Comparison of ENCODE assay signal across 1 cellular context in the genomic region with DNA sequence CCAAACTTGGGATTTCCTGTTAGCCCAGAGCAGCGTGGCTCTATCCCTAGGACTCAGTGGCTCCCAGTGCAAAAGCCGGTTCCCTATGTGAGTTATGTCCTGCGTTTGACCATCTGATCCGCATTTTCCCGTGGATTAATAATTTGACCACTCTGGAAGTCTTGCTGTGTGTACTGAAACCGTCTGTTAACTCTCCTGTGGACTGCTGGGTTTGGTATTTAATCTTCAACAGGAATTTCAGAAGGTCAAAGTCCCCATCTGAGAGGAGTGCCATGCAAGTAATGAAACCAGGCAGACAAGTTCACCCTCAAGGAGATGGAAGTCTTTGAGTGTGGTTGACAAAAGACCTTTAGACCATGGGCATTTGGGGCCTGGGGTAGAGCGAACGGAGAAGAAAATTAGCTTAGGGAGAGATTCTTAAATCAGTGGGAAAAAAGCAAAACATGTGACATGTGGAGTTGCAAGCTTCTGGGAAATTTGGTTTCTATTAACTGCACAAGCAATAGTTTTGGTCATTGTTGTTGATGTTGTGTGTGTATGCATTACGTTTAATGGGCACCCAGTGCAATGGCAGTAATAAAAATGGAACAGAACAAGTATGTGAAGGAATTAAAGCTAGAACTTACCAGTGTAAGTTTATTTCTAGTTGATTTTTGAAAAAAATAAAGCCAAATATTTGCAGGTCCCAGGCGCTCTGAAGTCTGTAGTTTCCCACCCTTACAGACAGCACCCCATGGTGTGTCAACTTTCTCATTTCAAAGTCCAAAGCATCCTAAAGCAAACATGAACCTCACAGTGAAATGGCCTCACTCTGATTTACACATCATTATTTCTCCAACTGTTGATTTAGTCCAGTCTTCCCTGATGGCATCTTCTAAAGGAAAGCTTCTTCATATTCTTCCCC.
A peak's percentile ranks its signal among the peaks of the same experiment; 100 is the strongest.
TF ChIP-seq lines count a peak whose summit lies in the region.

No MANE protein-coding gene starts in this region.

TF ChIP-seq in HepG2, 621 proteins besides CTCF, POLR2A, EP300 and RAD21 (continued from another document and continues in another):
- TF ChIP-seq, protein P1, sequence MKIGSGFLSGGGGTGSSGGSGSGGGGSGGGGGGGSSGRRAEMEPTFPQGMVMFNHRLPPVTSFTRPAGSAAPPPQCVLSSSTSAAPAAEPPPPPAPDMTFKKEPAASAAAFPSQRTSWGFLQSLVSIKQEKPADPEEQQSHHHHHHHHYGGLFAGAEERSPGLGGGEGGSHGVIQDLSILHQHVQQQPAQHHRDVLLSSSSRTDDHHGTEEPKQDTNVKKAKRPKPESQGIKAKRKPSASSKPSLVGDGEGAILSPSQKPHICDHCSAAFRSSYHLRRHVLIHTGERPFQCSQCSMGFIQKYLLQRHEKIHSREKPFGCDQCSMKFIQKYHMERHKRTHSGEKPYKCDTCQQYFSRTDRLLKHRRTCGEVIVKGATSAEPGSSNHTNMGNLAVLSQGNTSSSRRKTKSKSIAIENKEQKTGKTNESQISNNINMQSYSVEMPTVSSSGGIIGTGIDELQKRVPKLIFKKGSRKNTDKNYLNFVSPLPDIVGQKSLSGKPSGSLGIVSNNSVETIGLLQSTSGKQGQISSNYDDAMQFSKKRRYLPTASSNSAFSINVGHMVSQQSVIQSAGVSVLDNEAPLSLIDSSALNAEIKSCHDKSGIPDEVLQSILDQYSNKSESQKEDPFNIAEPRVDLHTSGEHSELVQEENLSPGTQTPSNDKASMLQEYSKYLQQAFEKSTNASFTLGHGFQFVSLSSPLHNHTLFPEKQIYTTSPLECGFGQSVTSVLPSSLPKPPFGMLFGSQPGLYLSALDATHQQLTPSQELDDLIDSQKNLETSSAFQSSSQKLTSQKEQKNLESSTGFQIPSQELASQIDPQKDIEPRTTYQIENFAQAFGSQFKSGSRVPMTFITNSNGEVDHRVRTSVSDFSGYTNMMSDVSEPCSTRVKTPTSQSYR (CRISPR knock-in tag; IDR thresholded peaks at IDR 0.05; ENCODE audit: borderline replicate concordance): peak; percentile 60; the same call in 1 of the 2 replicates
- TF ChIP-seq ATM (IDR thresholded peaks at IDR 0.05; ENCODE audit: borderline replicate concordance): no peak
- no peak for TF ChIP-seq HDAC6 (IDR thresholded peaks at IDR 0.05; ENCODE audit: low read depth, low read length)
- TF ChIP-seq ZNF614 (CRISPR knock-in tag; IDR thresholded peaks at IDR 0.05; ENCODE audit: borderline replicate concordance): no peak
- TF ChIP-seq, protein P2, sequence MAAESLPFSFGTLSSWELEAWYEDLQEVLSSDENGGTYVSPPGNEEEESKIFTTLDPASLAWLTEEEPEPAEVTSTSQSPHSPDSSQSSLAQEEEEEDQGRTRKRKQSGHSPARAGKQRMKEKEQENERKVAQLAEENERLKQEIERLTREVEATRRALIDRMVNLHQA (CRISPR knock-in tag; IDR thresholded peaks at IDR 0.05): no peak
- no peak for TF ChIP-seq THYN1 (CRISPR knock-in tag; IDR thresholded peaks at IDR 0.05; ENCODE audit: borderline replicate concordance, low read depth)
- no peak for TF ChIP-seq NCOA1 (CRISPR knock-in tag; IDR thresholded peaks at IDR 0.05)
- TF ChIP-seq ZBTB1 (CRISPR knock-in tag; IDR thresholded peaks at IDR 0.05; ENCODE audit: borderline replicate concordance): no peak
- TF ChIP-seq KLF12 (CRISPR knock-in tag; IDR thresholded peaks at IDR 0.05; ENCODE audit: borderline replicate concordance): no peak
- TF ChIP-seq, protein P3, sequence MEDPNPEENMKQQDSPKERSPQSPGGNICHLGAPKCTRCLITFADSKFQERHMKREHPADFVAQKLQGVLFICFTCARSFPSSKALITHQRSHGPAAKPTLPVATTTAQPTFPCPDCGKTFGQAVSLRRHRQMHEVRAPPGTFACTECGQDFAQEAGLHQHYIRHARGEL (CRISPR knock-in tag; IDR thresholded peaks at IDR 0.05): no peak
- TF ChIP-seq ZNF431 (CRISPR knock-in tag; IDR thresholded peaks at IDR 0.05; ENCODE audit: borderline replicate concordance, low read depth): no peak
- TF ChIP-seq ZNF12 (CRISPR knock-in tag; IDR thresholded peaks at IDR 0.05): peak; percentile 12; the same call in 1 of the 2 replicates
- no peak for TF ChIP-seq ZNF577 (CRISPR knock-in tag; IDR thresholded peaks at IDR 0.05; ENCODE audit: borderline replicate concordance, low read depth)
- TF ChIP-seq, protein P4, sequence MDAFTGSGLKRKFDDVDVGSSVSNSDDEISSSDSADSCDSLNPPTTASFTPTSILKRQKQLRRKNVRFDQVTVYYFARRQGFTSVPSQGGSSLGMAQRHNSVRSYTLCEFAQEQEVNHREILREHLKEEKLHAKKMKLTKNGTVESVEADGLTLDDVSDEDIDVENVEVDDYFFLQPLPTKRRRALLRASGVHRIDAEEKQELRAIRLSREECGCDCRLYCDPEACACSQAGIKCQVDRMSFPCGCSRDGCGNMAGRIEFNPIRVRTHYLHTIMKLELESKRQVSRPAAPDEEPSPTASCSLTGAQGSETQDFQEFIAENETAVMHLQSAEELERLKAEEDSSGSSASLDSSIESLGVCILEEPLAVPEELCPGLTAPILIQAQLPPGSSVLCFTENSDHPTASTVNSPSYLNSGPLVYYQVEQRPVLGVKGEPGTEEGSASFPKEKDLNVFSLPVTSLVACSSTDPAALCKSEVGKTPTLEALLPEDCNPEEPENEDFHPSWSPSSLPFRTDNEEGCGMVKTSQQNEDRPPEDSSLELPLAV (CRISPR knock-in tag; conservative IDR thresholded peaks at IDR 0.05; ENCODE audit: low read depth): no peak
- 0 out of 4 replicates have a peak, but pooled peaks of 1 of the 2 experiments have one; percentile 34 for TF ChIP-seq NR2F1 (CRISPR knock-in tag; IDR thresholded peaks at IDR 0.05)
- no peak for TF ChIP-seq HMGA1 (CRISPR knock-in tag; conservative IDR thresholded peaks at IDR 0.05)
- no peak for TF ChIP-seq ZNF333 (CRISPR knock-in tag; IDR thresholded peaks at IDR 0.05; ENCODE audit: borderline replicate concordance)
- no peak for TF ChIP-seq GZF1 (CRISPR knock-in tag; IDR thresholded peaks at IDR 0.05)
- TF ChIP-seq SIN3A (IDR thresholded peaks at IDR 0.05; ENCODE audit: borderline replicate concordance, low read depth, low read length): 0 out of 2 replicates have a peak, but pooled peaks have one; percentile 27
- TF ChIP-seq TSC22D2 (CRISPR knock-in tag; IDR thresholded peaks at IDR 0.05; ENCODE audit: borderline replicate concordance): no peak; the same call in 1 of the 2 replicates
- TF ChIP-seq, protein P5, sequence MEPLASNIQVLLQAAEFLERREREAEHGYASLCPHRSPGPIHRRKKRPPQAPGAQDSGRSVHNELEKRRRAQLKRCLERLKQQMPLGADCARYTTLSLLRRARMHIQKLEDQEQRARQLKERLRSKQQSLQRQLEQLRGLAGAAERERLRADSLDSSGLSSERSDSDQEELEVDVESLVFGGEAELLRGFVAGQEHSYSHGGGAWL (CRISPR knock-in tag; IDR thresholded peaks at IDR 0.05): no peak
- no peak; the same call in 1 of the 2 replicates for TF ChIP-seq MTA1 (CRISPR knock-in tag; IDR thresholded peaks at IDR 0.05; ENCODE audit: borderline replicate concordance)
- TF ChIP-seq NBN (conservative IDR thresholded peaks at IDR 0.05): no peak
- TF ChIP-seq, protein P6, sequence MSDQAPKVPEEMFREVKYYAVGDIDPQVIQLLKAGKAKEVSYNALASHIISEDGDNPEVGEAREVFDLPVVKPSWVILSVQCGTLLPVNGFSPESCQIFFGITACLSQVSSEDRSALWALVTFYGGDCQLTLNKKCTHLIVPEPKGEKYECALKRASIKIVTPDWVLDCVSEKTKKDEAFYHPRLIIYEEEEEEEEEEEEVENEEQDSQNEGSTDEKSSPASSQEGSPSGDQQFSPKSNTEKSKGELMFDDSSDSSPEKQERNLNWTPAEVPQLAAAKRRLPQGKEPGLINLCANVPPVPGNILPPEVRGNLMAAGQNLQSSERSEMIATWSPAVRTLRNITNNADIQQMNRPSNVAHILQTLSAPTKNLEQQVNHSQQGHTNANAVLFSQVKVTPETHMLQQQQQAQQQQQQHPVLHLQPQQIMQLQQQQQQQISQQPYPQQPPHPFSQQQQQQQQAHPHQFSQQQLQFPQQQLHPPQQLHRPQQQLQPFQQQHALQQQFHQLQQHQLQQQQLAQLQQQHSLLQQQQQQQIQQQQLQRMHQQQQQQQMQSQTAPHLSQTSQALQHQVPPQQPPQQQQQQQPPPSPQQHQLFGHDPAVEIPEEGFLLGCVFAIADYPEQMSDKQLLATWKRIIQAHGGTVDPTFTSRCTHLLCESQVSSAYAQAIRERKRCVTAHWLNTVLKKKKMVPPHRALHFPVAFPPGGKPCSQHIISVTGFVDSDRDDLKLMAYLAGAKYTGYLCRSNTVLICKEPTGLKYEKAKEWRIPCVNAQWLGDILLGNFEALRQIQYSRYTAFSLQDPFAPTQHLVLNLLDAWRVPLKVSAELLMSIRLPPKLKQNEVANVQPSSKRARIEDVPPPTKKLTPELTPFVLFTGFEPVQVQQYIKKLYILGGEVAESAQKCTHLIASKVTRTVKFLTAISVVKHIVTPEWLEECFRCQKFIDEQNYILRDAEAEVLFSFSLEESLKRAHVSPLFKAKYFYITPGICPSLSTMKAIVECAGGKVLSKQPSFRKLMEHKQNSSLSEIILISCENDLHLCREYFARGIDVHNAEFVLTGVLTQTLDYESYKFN (CRISPR knock-in tag; conservative IDR thresholded peaks at IDR 0.05): peak; percentile 95
- 0 out of 2 replicates have a peak, but pooled peaks have one; percentile 10 for TF ChIP-seq ZBTB21 (CRISPR knock-in tag; IDR thresholded peaks at IDR 0.05)
- no peak for TF ChIP-seq NFE2 (CRISPR knock-in tag; IDR thresholded peaks at IDR 0.05)
- TF ChIP-seq GATAD2A (CRISPR knock-in tag; IDR thresholded peaks at IDR 0.05): peak; percentile 77
- TF ChIP-seq TP53 (CRISPR knock-in tag; conservative IDR thresholded peaks at IDR 0.05): peak; percentile 88; the same call in 1 of the 2 replicates
- no peak for TF ChIP-seq CHD4 (IDR thresholded peaks at IDR 0.05; ENCODE audit: borderline replicate concordance, low read length)
- TF ChIP-seq ZNF775 (CRISPR knock-in tag; IDR thresholded peaks at IDR 0.05; ENCODE audit: borderline replicate concordance): no peak
- TF ChIP-seq RXRA (CRISPR knock-in tag; IDR thresholded peaks at IDR 0.05): peak; percentile 35; the same call in 1 of the 2 replicates
- no peak; the same call in 1 of the 2 replicates for TF ChIP-seq ZKSCAN8 (CRISPR knock-in tag; IDR thresholded peaks at IDR 0.05; ENCODE audit: borderline replicate concordance)
- TF ChIP-seq HDAC1 (CRISPR knock-in tag; IDR thresholded peaks at IDR 0.05): peak; percentile 54; the same call in 1 of the 2 replicates
- no peak for TF ChIP-seq ZBTB3 (CRISPR knock-in tag; IDR thresholded peaks at IDR 0.05; ENCODE audit: borderline replicate concordance, low read depth)
- TF ChIP-seq GPN1 (CRISPR knock-in tag; IDR thresholded peaks at IDR 0.05; ENCODE audit: borderline replicate concordance): no peak
- no peak for TF ChIP-seq ZNF563 (CRISPR knock-in tag; IDR thresholded peaks at IDR 0.05)
- TF ChIP-seq, protein P7, sequence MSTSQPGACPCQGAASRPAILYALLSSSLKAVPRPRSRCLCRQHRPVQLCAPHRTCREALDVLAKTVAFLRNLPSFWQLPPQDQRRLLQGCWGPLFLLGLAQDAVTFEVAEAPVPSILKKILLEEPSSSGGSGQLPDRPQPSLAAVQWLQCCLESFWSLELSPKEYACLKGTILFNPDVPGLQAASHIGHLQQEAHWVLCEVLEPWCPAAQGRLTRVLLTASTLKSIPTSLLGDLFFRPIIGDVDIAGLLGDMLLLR (CRISPR knock-in tag; IDR thresholded peaks at IDR 0.05): no peak
- TF ChIP-seq SNAPC2 (CRISPR knock-in tag; IDR thresholded peaks at IDR 0.05): no peak
- TF ChIP-seq, protein P8, sequence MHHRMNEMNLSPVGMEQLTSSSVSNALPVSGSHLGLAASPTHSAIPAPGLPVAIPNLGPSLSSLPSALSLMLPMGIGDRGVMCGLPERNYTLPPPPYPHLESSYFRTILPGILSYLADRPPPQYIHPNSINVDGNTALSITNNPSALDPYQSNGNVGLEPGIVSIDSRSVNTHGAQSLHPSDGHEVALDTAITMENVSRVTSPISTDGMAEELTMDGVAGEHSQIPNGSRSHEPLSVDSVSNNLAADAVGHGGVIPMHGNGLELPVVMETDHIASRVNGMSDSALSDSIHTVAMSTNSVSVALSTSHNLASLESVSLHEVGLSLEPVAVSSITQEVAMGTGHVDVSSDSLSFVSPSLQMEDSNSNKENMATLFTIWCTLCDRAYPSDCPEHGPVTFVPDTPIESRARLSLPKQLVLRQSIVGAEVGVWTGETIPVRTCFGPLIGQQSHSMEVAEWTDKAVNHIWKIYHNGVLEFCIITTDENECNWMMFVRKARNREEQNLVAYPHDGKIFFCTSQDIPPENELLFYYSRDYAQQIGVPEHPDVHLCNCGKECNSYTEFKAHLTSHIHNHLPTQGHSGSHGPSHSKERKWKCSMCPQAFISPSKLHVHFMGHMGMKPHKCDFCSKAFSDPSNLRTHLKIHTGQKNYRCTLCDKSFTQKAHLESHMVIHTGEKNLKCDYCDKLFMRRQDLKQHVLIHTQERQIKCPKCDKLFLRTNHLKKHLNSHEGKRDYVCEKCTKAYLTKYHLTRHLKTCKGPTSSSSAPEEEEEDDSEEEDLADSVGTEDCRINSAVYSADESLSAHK (CRISPR knock-in tag; IDR thresholded peaks at IDR 0.05; ENCODE audit: borderline replicate concordance): no peak
- no peak for TF ChIP-seq ZNF34 (CRISPR knock-in tag; IDR thresholded peaks at IDR 0.05; ENCODE audit: borderline replicate concordance)
- TF ChIP-seq AGO2 (optimal IDR thresholded peaks at IDR 0.05; ENCODE audit: low read depth, low read length): no peak
- TF ChIP-seq, protein P9, sequence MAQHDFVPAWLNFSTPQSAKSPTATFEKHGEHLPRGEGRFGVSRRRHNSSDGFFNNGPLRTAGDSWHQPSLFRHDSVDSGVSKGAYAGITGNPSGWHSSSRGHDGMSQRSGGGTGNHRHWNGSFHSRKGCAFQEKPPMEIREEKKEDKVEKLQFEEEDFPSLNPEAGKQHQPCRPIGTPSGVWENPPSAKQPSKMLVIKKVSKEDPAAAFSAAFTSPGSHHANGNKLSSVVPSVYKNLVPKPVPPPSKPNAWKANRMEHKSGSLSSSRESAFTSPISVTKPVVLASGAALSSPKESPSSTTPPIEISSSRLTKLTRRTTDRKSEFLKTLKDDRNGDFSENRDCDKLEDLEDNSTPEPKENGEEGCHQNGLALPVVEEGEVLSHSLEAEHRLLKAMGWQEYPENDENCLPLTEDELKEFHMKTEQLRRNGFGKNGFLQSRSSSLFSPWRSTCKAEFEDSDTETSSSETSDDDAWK (CRISPR knock-in tag; IDR thresholded peaks at IDR 0.05): no peak
- TF ChIP-seq MIXL1 (CRISPR knock-in tag; IDR thresholded peaks at IDR 0.05): peak; percentile 78
- TF ChIP-seq ZNF101 (CRISPR knock-in tag; IDR thresholded peaks at IDR 0.05; ENCODE audit: borderline replicate concordance, low read depth): no peak
- no peak for TF ChIP-seq SIN3B (IDR thresholded peaks at IDR 0.05; ENCODE audit: low read length)
- TF ChIP-seq, protein P10, sequence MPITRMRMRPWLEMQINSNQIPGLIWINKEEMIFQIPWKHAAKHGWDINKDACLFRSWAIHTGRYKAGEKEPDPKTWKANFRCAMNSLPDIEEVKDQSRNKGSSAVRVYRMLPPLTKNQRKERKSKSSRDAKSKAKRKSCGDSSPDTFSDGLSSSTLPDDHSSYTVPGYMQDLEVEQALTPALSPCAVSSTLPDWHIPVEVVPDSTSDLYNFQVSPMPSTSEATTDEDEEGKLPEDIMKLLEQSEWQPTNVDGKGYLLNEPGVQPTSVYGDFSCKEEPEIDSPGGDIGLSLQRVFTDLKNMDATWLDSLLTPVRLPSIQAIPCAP (CRISPR knock-in tag; IDR thresholded peaks at IDR 0.05; ENCODE audit: low read depth): no peak
- peak; percentile 66 for TF ChIP-seq TBL1XR1 (IDR thresholded peaks at IDR 0.05; ENCODE audit: borderline replicate concordance, low read length, partially characterized antibody)
